Comparison of ENCODE assay signal across 2 cellular contexts in genomic region chr6:37731888-37732287, GRCh38.
TF ChIP-seq lines count a peak whose summit lies in the region.

No MANE protein-coding gene starts in this region.

TF ChIP-seq in GM23338, 12 proteins besides CTCF, POLR2A, EP300 and RAD21 (continued from another document):
- TF ChIP-seq ZNF462 (CRISPR knock-in tag; IDR thresholded peaks at IDR 0.05) (no peak), JUNB (IDR thresholded peaks at IDR 0.05; ENCODE audit: unreplicated experiment) (no peak), POLR2AphosphoS5 (IDR thresholded peaks at IDR 0.05; ENCODE audit: low read depth) (no peak), ETS1 (IDR thresholded peaks at IDR 0.05) (no peak), EZH2phosphoT487 (IDR thresholded peaks at IDR 0.05; ENCODE audit: unreplicated experiment) (no peak), EZH2 (IDR thresholded peaks at IDR 0.05; ENCODE audit: low read depth, unreplicated experiment) (no peak), CREB1 (CRISPR knock-in tag; IDR thresholded peaks at IDR 0.05; ENCODE audit: low read depth) (no peak), ZNF114 (CRISPR knock-in tag; IDR thresholded peaks at IDR 0.05) (no peak), NANOG (IDR thresholded peaks at IDR 0.05; ENCODE audit: borderline replicate concordance) (no peak), REST (IDR thresholded peaks at IDR 0.05; ENCODE audit: unreplicated experiment) (no peak)

TF ChIP-seq in K562, 482 proteins besides CTCF, POLR2A, EP300 and RAD21 (continued from another document):
- TF ChIP-seq RREB1 (CRISPR knock-in tag; IDR thresholded peaks at IDR 0.05) (no peak), ZFP36 (IDR thresholded peaks at IDR 0.05; ENCODE audit: low read depth, low read length, partially characterized antibody) (peak; percentile 84), L3MBTL2 (IDR thresholded peaks at IDR 0.05) (no peak), CTBP1 (IDR thresholded peaks at IDR 0.05; ENCODE audit: borderline replicate concordance) (peak; percentile 68), KDM1A (IDR thresholded peaks at IDR 0.05) (peak; percentile 31 to 70; a peak in 3 of 4 replicates), RAD51 (IDR thresholded peaks at IDR 0.05; ENCODE audit: borderline replicate concordance, low read depth) (no peak), BHLHE40 (IDR thresholded peaks at IDR 0.05; ENCODE audit: low read length) (0 out of 2 replicates have a peak, but pooled peaks have one; percentile 11), SMARCA5 (IDR thresholded peaks at IDR 0.05) (0 out of 2 replicates have a peak, but pooled peaks have one; percentile 30), ESRRA (IDR thresholded peaks at IDR 0.05; ENCODE audit: borderline replicate concordance, low read depth) (peak; percentile 50; the same call in 1 of the 2 replicates), VEZF1 (CRISPR knock-in tag; IDR thresholded peaks at IDR 0.05) (peak; percentile 56; the same call in 1 of the 2 replicates), BRCA1 (IDR thresholded peaks at IDR 0.05) (no peak), BRCA1 (CRISPR knock-in tag; IDR thresholded peaks at IDR 0.05) (no peak)
